In the genomic region with DNA sequence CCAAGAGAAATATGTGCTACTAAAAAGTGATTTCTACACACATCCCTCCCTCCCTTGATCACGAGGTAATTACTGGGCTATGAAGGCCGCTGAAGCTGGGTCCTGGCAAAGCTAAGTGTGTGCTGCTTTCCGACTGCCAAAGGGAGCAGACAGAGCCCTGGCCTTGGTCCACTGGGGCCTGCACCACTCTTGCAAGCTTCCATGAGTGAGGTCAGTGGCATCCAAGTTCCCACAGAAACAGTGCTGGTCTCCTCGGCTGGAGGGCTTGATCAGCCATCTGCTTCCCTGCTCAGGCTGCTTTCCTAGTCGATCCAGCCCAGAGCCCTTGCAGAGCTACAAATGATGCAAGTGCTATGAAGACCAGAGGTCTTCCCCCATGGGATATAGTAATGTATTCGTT, we compare ENCODE assay signal across 13 cellular contexts.
DNase-seq lines count a peak whose midpoint lies in the region; ATAC-seq and TF ChIP-seq lines count a peak whose summit lies in the region.
"Had no signal": no experiment of that assay in that cellular context is flagged by ENCODE, and none has a peak within 500 bp of the region (broad histone marks: within the 10 kb centered on the region; RNA-seq: fewer than 3 reads in every experiment).

No MANE protein-coding gene starts in this region.

- peaks cover 3% of the 10 kb centered on the region for H3K79me1 ChIP-seq in mesenchymal stem cell (replicated peaks; ENCODE audit: low read length, poor library complexity, severe bottlenecking)

- H4K8ac ChIP-seq in mesenchymal stem cell (ENCODE audit: low read length), result no peak overlapping the region

- H3K4me2 ChIP-seq in mesenchymal stem cell (ENCODE audit: low read length, poor library complexity, severe bottlenecking), result no peak overlapping the region
- H3K4me2 ChIP-seq: BLaER1 had no signal

- no peak overlapping the region for H4K91ac ChIP-seq in mesenchymal stem cell (ENCODE audit: low read length)

- H3K36me3 ChIP-seq in mesenchymal stem cell (ENCODE audit: control insufficient read depth in 1 of 2, insufficient read depth in 2 of 2, low read depth in 1 of 2, low read length in 2 of 2) (peaks cover 0 to 4% of the 10 kb centered on the region in 2 experiments), suprapubic skin (no peaks in the 10 kb centered on the region)

- no peak overlapping the region for H2BK5ac ChIP-seq in mesenchymal stem cell (ENCODE audit: low read depth, low read length, poor library complexity, severe bottlenecking)

- H2BK120ac ChIP-seq in mesenchymal stem cell (ENCODE audit: low read depth, low read length), result no peak overlapping the region

- TF ChIP-seq EP300 in suprapubic skin (IDR thresholded peaks at IDR 0.05), result no peak

- H3K4ac ChIP-seq in mesenchymal stem cell (ENCODE audit: low read depth in 1 of 2, low read length in 2 of 2), result no peak overlapping the region

- H2AK5ac ChIP-seq in mesenchymal stem cell (ENCODE audit: low read length, severe bottlenecking), result no peak overlapping the region

- H3K18ac ChIP-seq in mesenchymal stem cell (ENCODE audit: low read depth in 1 of 2, low read length in 2 of 2), result no peak overlapping the region

- H3K4me3 ChIP-seq in mesenchymal stem cell (ENCODE audit: insufficient read depth in 1 of 2, low read depth in 1 of 2, low read length in 2 of 2) (no peak overlapping the region), suprapubic skin (no peak overlapping the region)
- H3K4me3 ChIP-seq: BLaER1 had no signal

- no peak for ATAC-seq in HG02970 (IDR thresholded peaks at IDR 0.05; ENCODE audit: low FRiP score, unreplicated experiment)
- no peak for ATAC-seq in HG02938 (IDR thresholded peaks at IDR 0.05; ENCODE audit: unreplicated experiment)

- no peak overlapping the region for H2AFZ ChIP-seq in mesenchymal stem cell (ENCODE audit: low read depth, low read length)

- no peak overlapping the region for H3K14ac ChIP-seq in mesenchymal stem cell (ENCODE audit: low read length in 2 of 2)

- no peak overlapping the region for H2BK15ac ChIP-seq in mesenchymal stem cell (ENCODE audit: low read depth, poor library complexity, severe bottlenecking)

- no peak for TF ChIP-seq POLR2A in suprapubic skin (IDR thresholded peaks at IDR 0.05)

- DNase-seq in NCI-H446 (lab: John Stamatoyannopoulos, UW) (peak; percentile 44 to 84), fibroblast of peridontal ligament (ENCODE audit: extremely low read depth) (peak; percentile 48), mesenchymal stem cell (no peak), suprapubic skin (ENCODE audit: low spot score in 2 of 2) (peak; percentile 86 to 88), foreskin melanocyte (no peak), T1000 (lab: John Stamatoyannopoulos, UW) (no peak)
- DNase-seq: activated naive CD4-positive, alpha-beta T cell treated with anti-CD3 and anti-CD28 coated beads, Interleukin-2, amount 10 ng/mL, durations not matched to agents 7 days and 5 days; NCI-H1930; NCI-H82; SHP77 treated with DMSO at 0.1 percent for 48 hours had no signal

- H2BK12ac ChIP-seq in mesenchymal stem cell (ENCODE audit: low read length in 2 of 2), result no peak overlapping the region

- no peak for TF ChIP-seq CTCF in suprapubic skin (IDR thresholded peaks at IDR 0.05)

- peaks cover 13% of the 10 kb centered on the region for H3K4me1 ChIP-seq in mesenchymal stem cell (ENCODE audit: control insufficient read depth, insufficient read depth, low read depth, low read length)
- no peaks in the 10 kb centered on the region for H3K4me1 ChIP-seq in suprapubic skin
- H3K4me1 ChIP-seq: BLaER1 had no signal

- H3K9me3 ChIP-seq in mesenchymal stem cell (ENCODE audit: control insufficient read depth, low read length) (no peaks in the 10 kb centered on the region), suprapubic skin (no peaks in the 10 kb centered on the region)

- no peak overlapping the region for H3K23ac ChIP-seq in mesenchymal stem cell (ENCODE audit: low read length in 2 of 2)

- no peak overlapping the region for H3K27ac ChIP-seq in mesenchymal stem cell (ENCODE audit: low read length, poor library complexity, severe bottlenecking)
- no peak overlapping the region for H3K27ac ChIP-seq in suprapubic skin
- H3K27ac ChIP-seq: BLaER1 had no signal

- H3K27me3 ChIP-seq in mesenchymal stem cell (ENCODE audit: control insufficient read depth in 1 of 2, insufficient read depth in 1 of 2, low read length in 2 of 2) (no peaks in the 10 kb centered on the region), suprapubic skin (no peaks in the 10 kb centered on the region)
- H3K27me3 ChIP-seq: BLaER1 had no signal

- 92% methylated on average over 5 of the region's 6 CpGs for WGBS in mesenchymal stem cell
- WGBS in suprapubic skin, result 60% methylated on average over 6 of the region's 6 CpGs

- peak overlapping the region; percentile 53 for H3K9ac ChIP-seq in mesenchymal stem cell (ENCODE audit: low read length)
- H3K9ac ChIP-seq: BLaER1 had no signal

Comparison
In these comparisons a context has a peak if more than half of its experiments do, and no peak if none do; other contexts are left out.
1. DNase-seq: peak in NCI-H446 (2 of 2), fibroblast of peridontal ligament (single experiment) and suprapubic skin (2 of 2); none in mesenchymal stem cell (single experiment), foreskin melanocyte (single experiment) and T1000 (single experiment).